13 cellular contexts compared by ENCODE assay signal in the genomic region with DNA sequence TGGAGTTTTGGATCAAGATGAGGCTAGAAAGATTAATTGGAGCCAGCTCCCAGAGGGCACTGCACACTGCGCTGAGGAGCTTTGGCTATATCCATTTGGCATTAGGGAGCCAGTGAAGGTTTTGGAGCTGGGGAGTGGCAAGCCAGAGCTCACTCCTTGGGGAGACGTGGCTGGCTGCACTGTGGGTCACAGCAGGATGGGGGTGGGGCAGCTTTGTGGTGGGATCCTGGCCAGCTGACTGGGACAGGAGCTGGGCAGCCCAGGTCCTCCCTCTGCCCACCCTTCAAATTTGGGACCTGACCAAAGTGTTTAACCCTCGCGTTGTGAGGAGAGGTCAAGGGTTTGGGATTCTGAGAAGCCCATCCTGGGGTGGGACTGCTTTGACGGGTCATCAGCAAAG. TPM values are rescaled to one million over a fixed set of nuclear protein-coding genes. Genes with fewer than 3 reads are reported as not detected.
DNase-seq lines count a peak whose midpoint lies in the region; ATAC-seq and TF ChIP-seq lines count a peak whose summit lies in the region.
"Had no signal": no experiment of that assay in that cellular context is flagged by ENCODE, and none has a peak within 500 bp of the region (broad histone marks: within the 10 kb centered on the region; RNA-seq: fewer than 3 reads in every experiment).

No MANE protein-coding gene starts in this region.

- H3K9ac ChIP-seq in mucosa of rectum (ENCODE audit: low read depth in 1 of 2, low read length in 2 of 2) = peak overlapping the region; percentile 25 to 58

- H3K27me3 Mint-ChIP-seq in activated CD4-positive, alpha-beta T cell treated with anti-CD3 and anti-CD28 coated beads, Interleukin-2, amount 10 ng/mL, durations not matched to agents 7 days and 5 days = no peaks in the 10 kb centered on the region
- peaks cover 21% of the 10 kb centered on the region for H3K27me3 Mint-ChIP-seq in GM23338 (ENCODE audit: insufficient read depth, low read depth, poor library complexity)

- no peaks in the 10 kb centered on the region for H3K9me3 Mint-ChIP-seq in activated CD4-positive, alpha-beta T cell treated with anti-CD3 and anti-CD28 coated beads, Interleukin-2, amount 10 ng/mL, durations not matched to agents 7 days and 5 days
- no peaks in the 10 kb centered on the region for H3K9me3 Mint-ChIP-seq in GM23338
- H3K9me3 Mint-ChIP-seq: nephron progenitor cell had no signal

- no peak for DNase-seq in activated CD4-positive, alpha-beta T cell treated with anti-CD3 and anti-CD28 coated beads, Interleukin-2, amount 10 ng/mL, durations not matched to agents 7 days and 5 days
- DNase-seq in activated CD4-positive, alpha-beta T cell treated with anti-CD3 and anti-CD28 coated beads for 1 hour = no peak
- DNase-seq in NCI-H2107 (lab: John Stamatoyannopoulos, UW) (no peak), HPDE6-E6E7 (ENCODE audit: extremely low spot score) (no peak), GM23338 (ENCODE audit: low spot score) (no peak)
- DNase-seq: glutamatergic neuron, NCI-H187 treated with DMSO at 0.1 percent for 48 hours, nephron progenitor cell had no signal

- peaks cover 16 to 29% of the 10 kb centered on the region in 2 donors for H3K4me1 ChIP-seq in mucosa of rectum (ENCODE audit: control insufficient read depth in 2 of 2, insufficient read depth in 2 of 2, low read length in 2 of 2)
- H3K4me1 ChIP-seq in GM23338 (ENCODE audit: insufficient read depth) = peaks cover 8% of the 10 kb centered on the region

- H3K79me2 ChIP-seq in GM23338 (replicated peaks; ENCODE audit: insufficient read depth) = no peaks in the 10 kb centered on the region

- POLR2A ChIA-PET in activated CD4-positive, alpha-beta T cell treated with anti-CD3 and anti-CD28 coated beads, Interleukin-2, amount 10 ng/mL, durations not matched to agents 7 days and 5 days (lab: Charles Lee) = no interaction called here

- peak overlapping the region; percentile 55 for H3K4me3 Mint-ChIP-seq in activated CD4-positive, alpha-beta T cell treated with anti-CD3 and anti-CD28 coated beads, Interleukin-2, amount 10 ng/mL, durations not matched to agents 7 days and 5 days
- H3K4me3 Mint-ChIP-seq in GM23338 = no peak overlapping the region
- H3K4me3 Mint-ChIP-seq: nephron progenitor cell had no signal

- H3K27ac Mint-ChIP-seq in activated CD4-positive, alpha-beta T cell treated with anti-CD3 and anti-CD28 coated beads, Interleukin-2, amount 10 ng/mL, durations not matched to agents 7 days and 5 days = peak overlapping the region; percentile 97
- H3K27ac Mint-ChIP-seq in GM23338 = no peak overlapping the region
- H3K27ac Mint-ChIP-seq: nephron progenitor cell had no signal

- ATAC-seq in GM23338 = no peak
- ATAC-seq: A549 had no signal

- peaks cover 53% of the 10 kb centered on the region for H3K4me1 Mint-ChIP-seq in activated CD4-positive, alpha-beta T cell treated with anti-CD3 and anti-CD28 coated beads, Interleukin-2, amount 10 ng/mL, durations not matched to agents 7 days and 5 days
- peaks cover 14% of the 10 kb centered on the region for H3K4me1 Mint-ChIP-seq in GM23338

- no peak for TF ChIP-seq CTCF in GM23338 (conservative IDR thresholded peaks at IDR 0.05; ENCODE audit: low read depth in 2 of 2)

- H3K9me3 ChIP-seq in mucosa of rectum (ENCODE audit: control insufficient read depth in 2 of 2, low read length in 2 of 2) = no peaks in the 10 kb centered on the region
- H3K9me3 ChIP-seq: A549 had no signal

- H4K20me1 ChIP-seq in GM23338 (replicated peaks; ENCODE audit: insufficient read depth) = no peaks in the 10 kb centered on the region

- no peak overlapping the region for H3K4me2 ChIP-seq in GM23338
- H3K4me2 ChIP-seq: A549 had no signal

- CTCF ChIA-PET in activated CD4-positive, alpha-beta T cell treated with anti-CD3 and anti-CD28 coated beads, Interleukin-2, amount 10 ng/mL, durations not matched to agents 7 days and 5 days (lab: Charles Lee) = interaction anchor here (0.7 to 7.0 kb wide), 5 partner anchors 8 to 377 kb away, joined by 3 to 40 read pairs (median 4); no protein-coding TSS in a partner anchor

- H3K36me3 ChIP-seq in mucosa of rectum (ENCODE audit: control insufficient read depth in 2 of 2, insufficient read depth in 2 of 2, low read length in 2 of 2) (no peaks in the 10 kb centered on the region), GM23338 (ENCODE audit: insufficient read depth) (no peaks in the 10 kb centered on the region)
- H3K36me3 ChIP-seq: cardiac muscle cell had no signal

- H3K9me2 ChIP-seq in GM23338 (ENCODE audit: insufficient read depth) = no peaks in the 10 kb centered on the region

- H3K4me3 ChIP-seq in mucosa of rectum (ENCODE audit: low read length in 2 of 2) = no peak overlapping the region
- no peak overlapping the region for H3K4me3 ChIP-seq in GM23338
- H3K4me3 ChIP-seq: A549, cardiac muscle cell had no signal

- H3F3A ChIP-seq in GM23338 (replicated peaks; ENCODE audit: low read depth) = no peaks in the 10 kb centered on the region

- H3K27ac ChIP-seq in angular gyrus (ENCODE audit: low read depth, low read length) (peak overlapping the region; percentile 98), mucosa of rectum (ENCODE audit: low read depth in 2 of 2, low read length in 2 of 2) (peak overlapping the region; percentile 74 to 84), temporal lobe (ENCODE audit: low read depth, low read length) (peak overlapping the region; percentile 99), GM23338 (ENCODE audit: low read depth) (no peak overlapping the region)
- H3K27ac ChIP-seq: cardiac muscle cell had no signal

- no peaks in the 10 kb centered on the region for H3K36me3 Mint-ChIP-seq in activated CD4-positive, alpha-beta T cell treated with anti-CD3 and anti-CD28 coated beads, Interleukin-2, amount 10 ng/mL, durations not matched to agents 7 days and 5 days (ENCODE audit: low read depth)
- no peaks in the 10 kb centered on the region for H3K36me3 Mint-ChIP-seq in GM23338 (ENCODE audit: low read depth)

- H2AFZ ChIP-seq in GM23338 = no peak overlapping the region

- H3K27me3 ChIP-seq in mucosa of rectum (ENCODE audit: control insufficient read depth in 2 of 2, insufficient read depth in 2 of 2, low read length in 2 of 2) (no peaks in the 10 kb centered on the region), GM23338 (ENCODE audit: insufficient read depth) (no peaks in the 10 kb centered on the region)
- H3K27me3 ChIP-seq: cardiac muscle cell had no signal

TF ChIP-seq in GM23338, 12 proteins besides CTCF, POLR2A, EP300 and RAD21 (continues in another document):
- TF ChIP-seq JUNB (IDR thresholded peaks at IDR 0.05; ENCODE audit: unreplicated experiment) = no peak
- TF ChIP-seq CREB1 (CRISPR knock-in tag; IDR thresholded peaks at IDR 0.05; ENCODE audit: low read depth) = no peak
- no peak for TF ChIP-seq NANOG (IDR thresholded peaks at IDR 0.05; ENCODE audit: borderline replicate concordance)
- TF ChIP-seq, protein P1, sequence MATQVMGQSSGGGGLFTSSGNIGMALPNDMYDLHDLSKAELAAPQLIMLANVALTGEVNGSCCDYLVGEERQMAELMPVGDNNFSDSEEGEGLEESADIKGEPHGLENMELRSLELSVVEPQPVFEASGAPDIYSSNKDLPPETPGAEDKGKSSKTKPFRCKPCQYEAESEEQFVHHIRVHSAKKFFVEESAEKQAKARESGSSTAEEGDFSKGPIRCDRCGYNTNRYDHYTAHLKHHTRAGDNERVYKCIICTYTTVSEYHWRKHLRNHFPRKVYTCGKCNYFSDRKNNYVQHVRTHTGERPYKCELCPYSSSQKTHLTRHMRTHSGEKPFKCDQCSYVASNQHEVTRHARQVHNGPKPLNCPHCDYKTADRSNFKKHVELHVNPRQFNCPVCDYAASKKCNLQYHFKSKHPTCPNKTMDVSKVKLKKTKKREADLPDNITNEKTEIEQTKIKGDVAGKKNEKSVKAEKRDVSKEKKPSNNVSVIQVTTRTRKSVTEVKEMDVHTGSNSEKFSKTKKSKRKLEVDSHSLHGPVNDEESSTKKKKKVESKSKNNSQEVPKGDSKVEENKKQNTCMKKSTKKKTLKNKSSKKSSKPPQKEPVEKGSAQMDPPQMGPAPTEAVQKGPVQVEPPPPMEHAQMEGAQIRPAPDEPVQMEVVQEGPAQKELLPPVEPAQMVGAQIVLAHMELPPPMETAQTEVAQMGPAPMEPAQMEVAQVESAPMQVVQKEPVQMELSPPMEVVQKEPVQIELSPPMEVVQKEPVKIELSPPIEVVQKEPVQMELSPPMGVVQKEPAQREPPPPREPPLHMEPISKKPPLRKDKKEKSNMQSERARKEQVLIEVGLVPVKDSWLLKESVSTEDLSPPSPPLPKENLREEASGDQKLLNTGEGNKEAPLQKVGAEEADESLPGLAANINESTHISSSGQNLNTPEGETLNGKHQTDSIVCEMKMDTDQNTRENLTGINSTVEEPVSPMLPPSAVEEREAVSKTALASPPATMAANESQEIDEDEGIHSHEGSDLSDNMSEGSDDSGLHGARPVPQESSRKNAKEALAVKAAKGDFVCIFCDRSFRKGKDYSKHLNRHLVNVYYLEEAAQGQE (IDR thresholded peaks at IDR 0.05; ENCODE audit: unreplicated experiment) = no peak
- no peak for TF ChIP-seq ZNF331 (CRISPR knock-in tag; IDR thresholded peaks at IDR 0.05; ENCODE audit: low read depth)
- no peak for TF ChIP-seq EZH2phosphoT487 (IDR thresholded peaks at IDR 0.05; ENCODE audit: unreplicated experiment)

RNA-seq across cellular contexts. Expression of a gene that starts 5.0 kb away (rescaled TPM):
- under 1 TPM; 0.52 to 0.71 TPM for total RNA-seq in activated CD4-positive, alpha-beta T cell treated with anti-CD3 and anti-CD28 coated beads, Interleukin-2, amount 10 ng/mL, durations not matched to agents 7 days and 5 days
- 0.25 TPM for total RNA-seq in temporal lobe
- total RNA-seq in GM23338 (2014; rRNA removed; shearing (Covaris generic)) = 0.17 and 0.19 TPM in 2 replicates
- 0.15 and 0.19 TPM in 2 replicates for polyA plus RNA-seq in GM23338 (2016; fragmentation: Nextera tagmentation; extraction: Ambion mirVana)
- polyA plus RNA-seq: A549, cardiac muscle cell had no signal

RNA-seq across cellular contexts. Expression of a gene that starts 58.7 kb away (rescaled TPM):
- 100 to 1,000 TPM; 120 to 148 TPM for total RNA-seq in activated CD4-positive, alpha-beta T cell treated with anti-CD3 and anti-CD28 coated beads, Interleukin-2, amount 10 ng/mL, durations not matched to agents 7 days and 5 days
- 5.4 TPM for total RNA-seq in temporal lobe
- 0.04 and 0.10 TPM in 2 replicates for total RNA-seq in GM23338 (2014; rRNA removed; shearing (Covaris generic))
- 0.74 TPM in 1 of 2 replicates, not detected in the other for polyA plus RNA-seq in GM23338 (2016; fragmentation: Nextera tagmentation; extraction: Ambion mirVana)

Comparison
In these comparisons a context has a peak if more than half of its experiments do, and no peak if none do; other contexts are left out.
1. RNA of a gene that starts 58.7 kb away (total RNA-seq): 120 to 148 TPM in activated CD4-positive, alpha-beta T cell treated with anti-CD3 and anti-CD28 coated beads, Interleukin-2, amount 10 ng/mL, durations not matched to agents 7 days and 5 days; 5.4 TPM in temporal lobe (single experiment) and 0.04 to 0.10 TPM in GM23338; every median in the first group is over 10 times any median in the second.